10 cellular contexts compared by ENCODE assay signal in the genomic region with DNA sequence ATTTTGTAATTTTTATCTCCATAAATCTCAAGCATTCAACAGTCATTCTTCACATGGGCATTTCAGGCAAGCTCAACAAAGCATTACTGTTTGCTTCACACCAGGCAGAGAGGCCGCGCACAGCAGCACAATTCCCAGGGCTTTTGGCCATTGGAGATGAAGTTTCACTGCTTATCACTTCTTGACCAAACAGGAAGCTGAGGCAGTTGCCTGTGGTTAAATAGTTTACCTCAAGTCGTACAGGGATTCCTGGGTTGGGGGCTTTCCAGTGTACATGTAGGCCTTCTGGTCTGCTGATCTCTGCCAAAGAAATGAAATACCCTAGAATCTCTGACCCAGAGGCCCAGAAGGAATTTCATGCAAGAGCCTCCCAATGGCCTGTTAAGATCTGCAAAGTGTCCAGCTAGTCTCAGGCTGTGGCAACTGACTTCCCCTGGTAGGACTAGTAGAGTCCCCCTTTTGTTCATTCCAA. TPM values are rescaled to one million over a fixed set of nuclear protein-coding genes. Genes with fewer than 3 reads are reported as not detected.
DNase-seq lines count a peak whose midpoint lies in the region; ATAC-seq, FAIRE-seq and TF ChIP-seq lines count a peak whose summit lies in the region.
"Had no signal": no experiment of that assay in that cellular context is flagged by ENCODE, and none has a peak within 500 bp of the region (broad histone marks: within the 10 kb centered on the region; RNA-seq: fewer than 3 reads in every experiment).

No MANE protein-coding gene starts in this region.

- H3K36me3 ChIP-seq in astrocyte (ENCODE audit: insufficient read depth, low read length) = no peaks in the 10 kb centered on the region
- no peaks in the 10 kb centered on the region for H3K36me3 ChIP-seq in naive thymus-derived CD4-positive, alpha-beta T cell (ENCODE audit: control insufficient read depth in 2 of 3, insufficient read depth in 3 of 3, low read length in 3 of 3)

- peak; percentile 54 for DNase-seq in GDM1 (lab: John Stamatoyannopoulos, UW)
- DNase-seq in HT1080 (ENCODE audit: low read depth) = peak; percentile 93
- peak; percentile 94 for DNase-seq in astrocyte (ENCODE audit: low read depth)
- no peak for DNase-seq in naive thymus-derived CD4-positive, alpha-beta T cell
- DNase-seq in D341Med (ENCODE audit: low spot score) = no peak
- DNase-seq in NCI-H748 treated with DMSO at 0.1 percent for 48 hours (lab: John Stamatoyannopoulos, UW) = no peak
- DNase-seq: activated CD4-positive, CD25-positive, alpha-beta regulatory T cell had no signal

- no peak for TF ChIP-seq CTCF in astrocyte (IDR thresholded peaks at IDR 0.05; ENCODE audit: insufficient read depth, low read depth, low read length)

- H3K79me2 ChIP-seq in astrocyte (ENCODE audit: insufficient read depth, low read length) = no peaks in the 10 kb centered on the region

- POLR2A ChIA-PET in naive thymus-derived CD4-positive, alpha-beta T cell (lab: Charles Lee) = interaction anchor here (0.6 to 1.4 kb wide), 5 partner anchors 9 to 25 kb away, joined by 3 to 4 read pairs (median 4); a partner anchor contains a TSS

- intact Hi-C loops in naive thymus-derived CD4-positive, alpha-beta T cell (cut with micrococcal nuclease) = loop anchor here in 1 of 2 donors (1.0 kb wide), 1 partner anchor 11 kb away; no protein-coding TSS in a partner anchor

- H3K9me3 Mint-ChIP-seq in astrocyte (ENCODE audit: unreplicated experiment) = no peaks in the 10 kb centered on the region
- H3K9me3 Mint-ChIP-seq in naive thymus-derived CD4-positive, alpha-beta T cell = peaks cover 0 to 2% (median 0%) of the 10 kb centered on the region in 11 donors

- H3K9ac ChIP-seq in astrocyte (ENCODE audit: low read length) = peak overlapping the region; percentile 68

- H3K4me1 Mint-ChIP-seq in astrocyte (ENCODE audit: low read depth, unreplicated experiment) = peaks cover 22% of the 10 kb centered on the region
- H3K4me1 Mint-ChIP-seq in naive thymus-derived CD4-positive, alpha-beta T cell = peaks cover 9 to 37% (median 12%) of the 10 kb centered on the region in 7 donors

- peak overlapping the region; percentile 90 for H3K27ac ChIP-seq in astrocyte (ENCODE audit: low read depth, low read length)
- no peak overlapping the region for H3K27ac ChIP-seq in naive thymus-derived CD4-positive, alpha-beta T cell (ENCODE audit: low read depth, low read length)

- no peaks in the 10 kb centered on the region for H3K27me3 ChIP-seq in astrocyte (ENCODE audit: insufficient read depth, low read length)
- no peaks in the 10 kb centered on the region for H3K27me3 ChIP-seq in naive thymus-derived CD4-positive, alpha-beta T cell (ENCODE audit: control insufficient read depth in 2 of 2, insufficient read depth in 2 of 2, low read length in 2 of 2)

- ATAC-seq in naive thymus-derived CD4-positive, alpha-beta T cell = peak; percentile 46
- ATAC-seq in GM21423 (IDR thresholded peaks at IDR 0.05; ENCODE audit: unreplicated experiment) (no peak), HG03025 (IDR thresholded peaks at IDR 0.05; ENCODE audit: low FRiP score, unreplicated experiment) (no peak)

- no peak overlapping the region for H3K4me3 ChIP-seq in astrocyte (ENCODE audit: insufficient read depth, low read depth, low read length)
- H3K4me3 ChIP-seq in naive thymus-derived CD4-positive, alpha-beta T cell (ENCODE audit: low read length) = no peak overlapping the region

- peak overlapping the region; percentile 95 for H3K27ac Mint-ChIP-seq in astrocyte (ENCODE audit: unreplicated experiment)
- peak overlapping the region in 1 of 9 donors; percentile 12 for H3K27ac Mint-ChIP-seq in naive thymus-derived CD4-positive, alpha-beta T cell

- H3K4me3 Mint-ChIP-seq in astrocyte (ENCODE audit: unreplicated experiment) = peak overlapping the region; percentile 31
- H3K4me3 Mint-ChIP-seq in naive thymus-derived CD4-positive, alpha-beta T cell = peak overlapping the region in 1 of 10 donors; percentile 30

- H3K36me3 Mint-ChIP-seq in astrocyte (ENCODE audit: low read depth, unreplicated experiment) = no peaks in the 10 kb centered on the region
- H3K36me3 Mint-ChIP-seq in naive thymus-derived CD4-positive, alpha-beta T cell = no peaks in the 10 kb centered on the region

- H3K27me3 Mint-ChIP-seq in astrocyte (ENCODE audit: low read depth, unreplicated experiment) = peaks cover 7% of the 10 kb centered on the region
- no peaks in the 10 kb centered on the region for H3K27me3 Mint-ChIP-seq in naive thymus-derived CD4-positive, alpha-beta T cell

- peak; percentile 37 for FAIRE-seq in astrocyte (lab: Jason Lieb, UNC)
- FAIRE-seq: urothelium cell line had no signal

- H3K4me2 ChIP-seq in astrocyte (ENCODE audit: low read length) = peak overlapping the region; percentile 71

- no peaks in the 10 kb centered on the region for H4K20me1 ChIP-seq in astrocyte (ENCODE audit: insufficient read depth, low read length)

- H3K4me1 ChIP-seq in astrocyte (ENCODE audit: insufficient read depth, low read length) = peaks cover 12% of the 10 kb centered on the region
- H3K4me1 ChIP-seq in naive thymus-derived CD4-positive, alpha-beta T cell (ENCODE audit: control insufficient read depth in 2 of 2, insufficient read depth in 2 of 2, low read length in 2 of 2) = peaks cover 4 to 6% of the 10 kb centered on the region in 2 donors

- CTCF ChIA-PET in naive thymus-derived CD4-positive, alpha-beta T cell (lab: Charles Lee) = interaction anchor here (0.5 to 3.1 kb wide), 4 partner anchors 9 to 289 kb away, joined by 3 to 22 read pairs (median 4); no protein-coding TSS in a partner anchor

- H2AFZ ChIP-seq in astrocyte (ENCODE audit: low read depth, low read length) = no peak overlapping the region

- H3K9me3 ChIP-seq in astrocyte (ENCODE audit: insufficient read depth, low read depth, low read length) = no peaks in the 10 kb centered on the region
- H3K9me3 ChIP-seq in naive thymus-derived CD4-positive, alpha-beta T cell (ENCODE audit: control insufficient read depth in 2 of 3, low read length in 3 of 3) = no peaks in the 10 kb centered on the region

RNA-seq across cellular contexts. Expression of a gene that starts 11.2 kb away (rescaled TPM):
- 269 and 341 TPM in 2 replicates for total RNA-seq in HT1080 (2014; rRNA removed; shearing (Covaris generic))
- polyA plus RNA-seq in HT1080 (2015; cell fraction: cytosol; rRNA removed) = 304 and 316 TPM in 2 replicates
- 222 and 241 TPM in 2 replicates for polyA plus RNA-seq in HT1080 (2015; cell fraction: nucleus; rRNA removed)
- 118 and 127 TPM in 2 replicates for total RNA-seq in astrocyte
- 100 to 1,000 TPM in 1 of 5 experiments, 10 to 100 TPM in 4; 11.7 to 120 (median 35.4) TPM for total RNA-seq in naive thymus-derived CD4-positive, alpha-beta T cell
- 10 to 100 TPM; 70.7 to 87.5 TPM for polyA plus RNA-seq in naive thymus-derived CD4-positive, alpha-beta T cell

RNA-seq across cellular contexts. Expression of a gene that starts 17.5 kb away (rescaled TPM):
- total RNA-seq in HT1080 (2014; rRNA removed; shearing (Covaris generic)) = 11.4 TPM in 2 replicates
- 10.7 and 11.9 TPM in 2 replicates for polyA plus RNA-seq in HT1080 (2015; cell fraction: cytosol; rRNA removed)
- 8.1 and 8.2 TPM in 2 replicates for polyA plus RNA-seq in HT1080 (2015; cell fraction: nucleus; rRNA removed)
- total RNA-seq in astrocyte = 6.8 and 8.5 TPM in 2 replicates
- total RNA-seq in naive thymus-derived CD4-positive, alpha-beta T cell = 10 to 100 TPM; 20.3 to 45.2 (median 34.2) TPM
- 10 to 100 TPM; 16.4 to 30.3 TPM for polyA plus RNA-seq in naive thymus-derived CD4-positive, alpha-beta T cell

RNA-seq across cellular contexts. Expression of a gene that starts 24.3 kb away (rescaled TPM):
- 30.4 and 36.7 TPM in 2 replicates for total RNA-seq in HT1080 (2014; rRNA removed; shearing (Covaris generic))
- polyA plus RNA-seq in HT1080 (2015; cell fraction: cytosol; rRNA removed) = 25.7 and 29.7 TPM in 2 replicates
- polyA plus RNA-seq in HT1080 (2015; cell fraction: nucleus; rRNA removed) = 31.1 and 39.1 TPM in 2 replicates
- 16.7 and 16.9 TPM in 2 replicates for total RNA-seq in astrocyte
- total RNA-seq in naive thymus-derived CD4-positive, alpha-beta T cell = 10 to 100 TPM; 11.8 to 28.1 (median 23.1) TPM
- 10 to 100 TPM; 19.1 to 27.1 TPM for polyA plus RNA-seq in naive thymus-derived CD4-positive, alpha-beta T cell

Comparison
In these comparisons a context has a peak if more than half of its experiments do, and no peak if none do; other contexts are left out.
1. DNase-seq: peak in GDM1 (single experiment), HT1080 (single experiment) and astrocyte (single experiment); none in naive thymus-derived CD4-positive, alpha-beta T cell (0 of 9), D341Med (single experiment) and NCI-H748 treated with DMSO at 0.1 percent for 48 hours (single experiment).